In genomic region chr7:152035807-152036206, GRCh38 we compare ENCODE assay signal across 21 cellular contexts.
"Had no signal": no experiment of that assay in that cellular context is flagged by ENCODE, and none has a peak within 500 bp of the region (broad histone marks: within the 10 kb centered on the region; RNA-seq: fewer than 3 reads in every experiment).

No MANE protein-coding gene starts in this region.

- H3K27me3 Mint-ChIP-seq: activated B cell treated with CpG ODN at 0.5 μM for 24 hours; activated CD4-positive, alpha-beta memory T cell treated with anti-CD3 and anti-CD28 coated beads for 36 hours; natural killer cell treated with Interleukin-12 subunit alpha and Interleukin-12 subunit beta and Interleukin-15 and Interleukin-18, amount 100 ng/mL, for 72 hours had no signal

- H3K36me3 ChIP-seq: adrenal gland, breast epithelium, lower lobe of right lung, thyroid gland, uterus had no signal

- H3K9me3 ChIP-seq: thyroid gland had no signal

- H3K4me1 ChIP-seq: adrenal gland, breast epithelium, gastroesophageal sphincter, thyroid gland, uterus had no signal

- H3K27ac ChIP-seq: adrenal gland, breast epithelium, esophagus muscularis mucosa, gastroesophageal sphincter, heart right ventricle, lower lobe of right lung, thyroid gland, uterus had no signal

- H3K27ac Mint-ChIP-seq: activated B cell treated with CpG ODN at 0.5 μM for 24 hours; activated CD4-positive, alpha-beta memory T cell treated with anti-CD3 and anti-CD28 coated beads for 36 hours; activated naive CD4-positive, alpha-beta T cell treated with anti-CD3 and anti-CD28 coated beads, Interleukin-2, amount 50 U/mL, for 72 hours; activated T-helper 1 cell treated with anti-CD3 and anti-CD28 coated beads, Interleukin-12 subunit alpha, Interleukin-12 subunit beta, Interleukin-2, Interleukin-4 antibody, amounts not matched to agents 30 ng/mL and 10 ng/mL and 1 ng/mL, durations not matched to agents 14 hours and 24 hours and 36 hours; natural killer cell treated with Interleukin-12 subunit alpha and Interleukin-12 subunit beta and Interleukin-15 and Interleukin-18, amount 100 ng/mL, for 72 hours had no signal

- ATAC-seq: activated naive CD4-positive, alpha-beta T cell treated with anti-CD3 and anti-CD28 coated beads, Interleukin-2, amount 50 U/mL, for 72 hours; gastroesophageal sphincter; heart right ventricle; natural killer cell treated with Interleukin-12 subunit alpha and Interleukin-12 subunit beta and Interleukin-15 and Interleukin-18, amount 100 ng/mL, for 72 hours had no signal

- H3K4me3 ChIP-seq: adrenal gland, breast epithelium, esophagus muscularis mucosa, gastroesophageal sphincter, heart right ventricle, lower lobe of right lung, thyroid gland, uterus had no signal

- H3K27me3 ChIP-seq: adrenal gland, breast epithelium, esophagus muscularis mucosa, gastroesophageal sphincter, heart right ventricle, thyroid gland, uterus had no signal

- DNase-seq: activated B cell treated with CpG ODN at 0.5 μM for 24 hours; activated CD4-positive, alpha-beta memory T cell treated with anti-CD3 and anti-CD28 coated beads for 36 hours; activated CD4-positive, alpha-beta T cell treated with anti-CD3 and anti-CD28 coated beads for 4 hours; activated gamma-delta T cell treated with Interleukin-2 at 50 U/mL for 16 hours; activated T-cell treated with anti-CD3 and anti-CD28 coated beads for 4 hours; adrenal gland; effector CD8-positive, alpha-beta T cell; heart right ventricle; islet precursor cell; lower lobe of right lung; occipital lobe; stimulated activated CD4-positive, alpha-beta T cell treated with anti-CD3 and anti-CD28 coated beads, Interleukin-2, amount 100 ng/mL, for 24 hours; stimulated activated naive CD4-positive, alpha-beta T cell treated with Interleukin-2 at 50 U/mL for 16 hours; thyroid gland; uterus had no signal

- H3K4me3 Mint-ChIP-seq: activated B cell treated with CpG ODN at 0.5 μM for 24 hours; activated CD4-positive, alpha-beta memory T cell treated with anti-CD3 and anti-CD28 coated beads for 36 hours; activated T-helper 1 cell treated with anti-CD3 and anti-CD28 coated beads, Interleukin-12 subunit alpha, Interleukin-12 subunit beta, Interleukin-2, Interleukin-4 antibody, amounts not matched to agents 30 ng/mL and 10 ng/mL and 1 ng/mL, durations not matched to agents 14 hours and 24 hours and 36 hours; natural killer cell treated with Interleukin-12 subunit alpha and Interleukin-12 subunit beta and Interleukin-15 and Interleukin-18, amount 100 ng/mL, for 72 hours had no signal
